16 cellular contexts compared by ENCODE assay signal in the genomic region with DNA sequence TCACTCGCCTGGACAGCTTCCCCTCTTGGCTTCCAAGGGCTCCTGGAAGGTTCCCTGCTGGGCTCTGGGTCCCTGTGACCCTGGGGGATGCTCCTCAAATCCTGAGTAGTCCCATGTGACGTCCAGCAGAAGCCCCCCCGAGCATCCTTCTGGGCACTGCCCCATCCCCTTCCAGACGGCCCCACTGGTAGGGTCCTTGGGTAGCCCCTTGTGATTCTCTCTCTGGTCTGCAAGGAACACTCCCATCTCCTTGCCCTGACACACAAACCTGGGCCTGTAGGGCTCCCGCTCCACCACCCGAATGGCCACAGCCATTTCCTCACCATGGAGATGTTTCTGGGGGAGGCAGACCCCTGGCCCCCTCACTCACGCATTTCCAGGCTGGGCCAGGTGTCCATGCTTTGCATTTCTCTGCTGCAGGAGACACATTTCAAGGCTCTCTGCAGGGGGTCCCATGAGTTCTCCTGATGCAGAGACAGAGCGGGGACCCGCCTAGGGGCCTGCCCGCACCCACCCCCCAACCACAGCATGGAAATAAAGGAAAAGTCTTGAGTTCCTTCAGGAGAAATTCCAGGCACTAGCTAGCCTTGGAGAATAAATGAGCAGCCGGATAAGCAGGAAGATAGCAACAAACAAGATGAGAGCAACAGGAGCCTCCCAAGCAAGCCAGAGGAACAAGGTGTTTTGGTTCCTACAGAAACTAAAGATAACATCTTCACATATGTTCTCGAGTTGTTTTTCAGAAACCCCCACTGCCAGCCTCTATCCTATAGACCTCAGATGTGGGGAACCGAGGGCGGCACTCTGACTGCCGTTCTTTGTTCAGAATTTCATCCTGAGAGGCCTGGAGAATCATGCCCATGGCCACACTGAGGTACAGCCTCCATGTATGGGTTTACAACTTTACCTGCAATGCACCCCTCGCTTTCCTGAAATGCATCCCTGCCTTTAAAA.
DNase-seq lines count a peak whose midpoint lies in the region; ATAC-seq, FAIRE-seq and TF ChIP-seq lines count a peak whose summit lies in the region.
"Had no signal": no experiment of that assay in that cellular context is flagged by ENCODE, and none has a peak within 500 bp of the region (broad histone marks: within the 10 kb centered on the region; RNA-seq: fewer than 3 reads in every experiment).

No MANE protein-coding gene starts in this region.

- no peak for TF ChIP-seq CTCF in A549 (IDR thresholded peaks at IDR 0.05)

- peak overlapping the region; percentile 37 to 93; a peak in 5 of 6 replicates for H3K27ac ChIP-seq in A549
- peak overlapping the region; percentile 67 for H3K27ac ChIP-seq in CD8-positive, alpha-beta memory T cell (ENCODE audit: low read depth, low read length)
- peak overlapping the region; percentile 80 for H3K27ac ChIP-seq in effector memory CD4-positive, alpha-beta T cell (ENCODE audit: insufficient read depth, low read length, poor library complexity, severe bottlenecking)
- H3K27ac ChIP-seq: C4-2B, coronary artery, hepatocyte, left ventricle myocardium inferior had no signal

- FAIRE-seq in A549 (lab: Jason Lieb, UNC): no peak

- H3K9me3 Mint-ChIP-seq in CD8-positive, alpha-beta memory T cell: no peaks in the 10 kb centered on the region
- H3K9me3 Mint-ChIP-seq in T-helper 1 cell treated with Interleukin-12 subunit alpha and Interleukin-12 subunit beta and Interleukin-4 antibody, amounts not matched to agents 30 μg/mL and 1 μg/mL, for 36 hours: no peaks in the 10 kb centered on the region

- H3K4me1 Mint-ChIP-seq in CD8-positive, alpha-beta memory T cell: peaks cover 45 to 60% (median 54%) of the 10 kb centered on the region in 3 donors
- H3K4me1 Mint-ChIP-seq in T-helper 1 cell treated with Interleukin-12 subunit alpha and Interleukin-12 subunit beta and Interleukin-4 antibody, amounts not matched to agents 30 μg/mL and 1 μg/mL, for 36 hours (ENCODE audit: low read depth): peaks cover 52% of the 10 kb centered on the region

- no peak for ATAC-seq in A549
- ATAC-seq: Panc1 had no signal

- POLR2A ChIA-PET in A549 (lab: Yijun Ruan, JAX): no interaction called here
- POLR2A ChIA-PET in CD8-positive, alpha-beta memory T cell (lab: Charles Lee): interaction anchor here (0.7 kb wide), 1 partner anchor 632 kb away, joined by 4 read pairs; no protein-coding TSS in a partner anchor

- TF ChIP-seq POLR2A in A549 (IDR thresholded peaks at IDR 0.05; ENCODE audit: low read length): no peak

- no peak overlapping the region for H3K4me2 ChIP-seq in A549
- H3K4me2 ChIP-seq: hepatocyte had no signal

- peaks cover 33% of the 10 kb centered on the region for H3K4me1 ChIP-seq in A549
- peaks cover 52% of the 10 kb centered on the region for H3K4me1 ChIP-seq in CD8-positive, alpha-beta memory T cell (ENCODE audit: insufficient read depth, low read length)
- H3K4me1 ChIP-seq in effector memory CD4-positive, alpha-beta T cell (ENCODE audit: control insufficient read depth, insufficient read depth, low read length, poor library complexity, severe bottlenecking): peaks cover 37% of the 10 kb centered on the region

- DNase-seq in A549 (ENCODE audit: low read depth in 1 of 2, low spot score in 1 of 2) (no peak), NOMO-1 (lab: John Stamatoyannopoulos, UW; ENCODE audit: unreplicated experiment in 2 of 2) (no peak), GM03348 (ENCODE audit: low spot score) (no peak), epidermal melanocyte (ENCODE audit: insufficient read length, low spot score) (no peak), occipital lobe (lab: John Stamatoyannopoulos, UW) (no peak)
- peak in 1 of 5 donors; percentile 35 for DNase-seq in CD8-positive, alpha-beta memory T cell
- DNase-seq in effector memory CD4-positive, alpha-beta T cell: no peak
- DNase-seq: left ventricle myocardium inferior, NCI-H1417, NCI-H446 treated with DMSO at 0.1 percent for 48 hours, retina had no signal

- WGBS in A549 (ENCODE audit: missing lambda C conversion rate): 82% methylated on average over 16 of the region's 16 CpGs

- H3K4me3 ChIP-seq in A549: no peak overlapping the region
- H3K4me3 ChIP-seq in CD8-positive, alpha-beta memory T cell (ENCODE audit: low read length): peak overlapping the region; percentile 47
- no peak overlapping the region for H3K4me3 ChIP-seq in effector memory CD4-positive, alpha-beta T cell (ENCODE audit: insufficient read depth, low read depth, low read length, poor library complexity, severe bottlenecking)
- H3K4me3 ChIP-seq: coronary artery, hepatocyte, left ventricle myocardium inferior had no signal

- H3K36me3 Mint-ChIP-seq in CD8-positive, alpha-beta memory T cell: no peaks in the 10 kb centered on the region
- peaks cover 2% of the 10 kb centered on the region for H3K36me3 Mint-ChIP-seq in T-helper 1 cell treated with Interleukin-12 subunit alpha and Interleukin-12 subunit beta and Interleukin-4 antibody, amounts not matched to agents 30 μg/mL and 1 μg/mL, for 36 hours (ENCODE audit: low read depth)

- no peaks in the 10 kb centered on the region for H3K9me3 ChIP-seq in A549
- no peaks in the 10 kb centered on the region for H3K9me3 ChIP-seq in CD8-positive, alpha-beta memory T cell (ENCODE audit: low read length)
- H3K9me3 ChIP-seq in effector memory CD4-positive, alpha-beta T cell (ENCODE audit: control insufficient read depth, low read length): no peaks in the 10 kb centered on the region
- H3K9me3 ChIP-seq: left ventricle myocardium inferior had no signal

- TF ChIP-seq RAD21 in A549 (conservative IDR thresholded peaks at IDR 0.05 in 1 of 2, IDR thresholded peaks at IDR 0.05 in 1 of 2): no peak

- peak overlapping the region; percentile 79 to 97 (median 90) for H3K27ac Mint-ChIP-seq in CD8-positive, alpha-beta memory T cell
- H3K27ac Mint-ChIP-seq in T-helper 1 cell treated with Interleukin-12 subunit alpha and Interleukin-12 subunit beta and Interleukin-4 antibody, amounts not matched to agents 30 μg/mL and 1 μg/mL, for 36 hours: peak overlapping the region; percentile 94

- no peak for TF ChIP-seq EP300 in A549 (IDR thresholded peaks at IDR 0.05)

- CTCF ChIA-PET in A549 (lab: Yijun Ruan, JAX): interaction anchor here (0.9 to 2.9 kb wide), 3 partner anchors 59 to 129 kb away, joined by 3 to 11 read pairs (median 4); a partner anchor contains a TSS
- CTCF ChIA-PET in CD8-positive, alpha-beta memory T cell (lab: Charles Lee): interaction anchor here (0.8 to 1.5 kb wide), 4 partner anchors 11 to 28 kb away, joined by 3 to 6 read pairs (median 4); no protein-coding TSS in a partner anchor

- no peaks in the 10 kb centered on the region for H3K27me3 Mint-ChIP-seq in CD8-positive, alpha-beta memory T cell
- no peaks in the 10 kb centered on the region for H3K27me3 Mint-ChIP-seq in T-helper 1 cell treated with Interleukin-12 subunit alpha and Interleukin-12 subunit beta and Interleukin-4 antibody, amounts not matched to agents 30 μg/mL and 1 μg/mL, for 36 hours (ENCODE audit: low read depth)

- no peaks in the 10 kb centered on the region for H3K27me3 ChIP-seq in CD8-positive, alpha-beta memory T cell (ENCODE audit: insufficient read depth, low read length, poor library complexity, severe bottlenecking)
- H3K27me3 ChIP-seq in effector memory CD4-positive, alpha-beta T cell (replicated peaks; ENCODE audit: control insufficient read depth, insufficient read depth, low read length, poor library complexity, severe bottlenecking): no peaks in the 10 kb centered on the region
- H3K27me3 ChIP-seq: hepatocyte had no signal

- H3K36me3 ChIP-seq in CD8-positive, alpha-beta memory T cell (ENCODE audit: insufficient read depth, low read length): no peaks in the 10 kb centered on the region
- H3K36me3 ChIP-seq in effector memory CD4-positive, alpha-beta T cell (ENCODE audit: control insufficient read depth, insufficient read depth, low read length): no peaks in the 10 kb centered on the region
- H3K36me3 ChIP-seq: left ventricle myocardium inferior had no signal

- H3K4me3 Mint-ChIP-seq in CD8-positive, alpha-beta memory T cell: peak overlapping the region in 6 of 7 donors; percentile 12 to 70 (median 65)
- H3K4me3 Mint-ChIP-seq in T-helper 1 cell treated with Interleukin-12 subunit alpha and Interleukin-12 subunit beta and Interleukin-4 antibody, amounts not matched to agents 30 μg/mL and 1 μg/mL, for 36 hours: peak overlapping the region; percentile 47

TF ChIP-seq in A549, 52 proteins besides CTCF, POLR2A, EP300 and RAD21 (continues in another document):
- TF ChIP-seq HEYL (CRISPR knock-in tag; IDR thresholded peaks at IDR 0.05) (no peak), CHD4 (IDR thresholded peaks at IDR 0.05; ENCODE audit: borderline replicate concordance) (no peak), FOSL2 (IDR thresholded peaks at IDR 0.05) (no peak), FOSL2 (CRISPR knock-in tag; IDR thresholded peaks at IDR 0.05) (no peak), JUNB (IDR thresholded peaks at IDR 0.05) (no peak), HDAC2 (IDR thresholded peaks at IDR 0.05) (no peak), KDM5A (IDR thresholded peaks at IDR 0.05) (no peak), ZNF302 (CRISPR knock-in tag; IDR thresholded peaks at IDR 0.05) (no peak), FOSB (CRISPR knock-in tag; IDR thresholded peaks at IDR 0.05) (no peak), HOXA7 (CRISPR knock-in tag; IDR thresholded peaks at IDR 0.05) (no peak), POLR2AphosphoS2 (conservative IDR thresholded peaks at IDR 0.05; ENCODE audit: low read length) (no peak)
- TF ChIP-seq, protein P1, sequence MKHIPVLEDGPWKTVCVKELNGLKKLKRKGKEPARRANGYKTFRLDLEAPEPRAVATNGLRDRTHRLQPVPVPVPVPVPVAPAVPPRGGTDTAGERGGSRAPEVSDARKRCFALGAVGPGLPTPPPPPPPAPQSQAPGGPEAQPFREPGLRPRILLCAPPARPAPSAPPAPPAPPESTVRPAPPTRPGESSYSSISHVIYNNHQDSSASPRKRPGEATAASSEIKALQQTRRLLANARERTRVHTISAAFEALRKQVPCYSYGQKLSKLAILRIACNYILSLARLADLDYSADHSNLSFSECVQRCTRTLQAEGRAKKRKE (CRISPR knock-in tag; IDR thresholded peaks at IDR 0.05; ENCODE audit: low read depth): no peak
- TF ChIP-seq, protein P2, sequence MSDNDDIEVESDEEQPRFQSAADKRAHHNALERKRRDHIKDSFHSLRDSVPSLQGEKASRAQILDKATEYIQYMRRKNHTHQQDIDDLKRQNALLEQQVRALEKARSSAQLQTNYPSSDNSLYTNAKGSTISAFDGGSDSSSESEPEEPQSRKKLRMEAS (IDR thresholded peaks at IDR 0.05): no peak
- TF ChIP-seq, protein P3, sequence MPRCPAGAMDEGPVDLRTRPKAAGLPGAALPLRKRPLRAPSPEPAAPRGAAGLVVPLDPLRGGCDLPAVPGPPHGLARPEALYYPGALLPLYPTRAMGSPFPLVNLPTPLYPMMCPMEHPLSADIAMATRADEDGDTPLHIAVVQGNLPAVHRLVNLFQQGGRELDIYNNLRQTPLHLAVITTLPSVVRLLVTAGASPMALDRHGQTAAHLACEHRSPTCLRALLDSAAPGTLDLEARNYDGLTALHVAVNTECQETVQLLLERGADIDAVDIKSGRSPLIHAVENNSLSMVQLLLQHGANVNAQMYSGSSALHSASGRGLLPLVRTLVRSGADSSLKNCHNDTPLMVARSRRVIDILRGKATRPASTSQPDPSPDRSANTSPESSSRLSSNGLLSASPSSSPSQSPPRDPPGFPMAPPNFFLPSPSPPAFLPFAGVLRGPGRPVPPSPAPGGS (IDR thresholded peaks at IDR 0.05): no peak
